ENCODE assay signal across 17 cellular contexts in the genomic region with DNA sequence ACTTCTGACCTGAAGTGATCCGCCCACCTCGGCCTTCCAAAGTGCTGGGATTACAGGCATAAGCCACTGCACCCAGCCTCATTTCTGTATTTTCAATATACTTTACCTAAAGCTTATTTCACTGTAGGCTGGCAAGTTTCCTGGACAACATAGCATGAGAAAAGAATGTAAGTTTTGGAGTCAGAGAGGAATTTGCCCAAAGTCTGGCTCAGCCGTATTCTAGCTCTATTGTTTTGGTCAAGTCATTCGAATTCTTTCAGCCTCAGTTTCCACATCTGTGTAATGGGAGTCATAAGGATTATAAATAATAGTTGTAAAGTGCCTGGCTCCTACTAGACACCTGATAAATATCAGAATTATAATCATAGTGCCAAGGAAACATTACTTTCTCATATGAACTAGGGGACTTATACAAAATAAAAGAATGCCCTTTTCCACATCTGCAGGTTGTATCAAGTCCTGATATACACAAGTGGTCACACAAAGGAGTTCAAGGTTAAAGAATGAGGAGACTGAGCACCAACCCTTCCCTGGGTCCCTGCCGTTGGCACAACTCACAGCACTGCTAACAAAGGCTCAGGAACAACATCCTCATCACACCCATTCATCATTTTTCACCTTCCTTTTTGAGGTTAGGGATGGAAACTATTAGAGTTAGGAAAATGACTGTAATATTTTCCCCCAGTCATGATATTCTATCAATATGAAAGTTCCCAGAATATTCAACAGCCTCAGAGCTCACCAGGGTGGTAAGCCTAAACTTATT. TPM values are rescaled to one million over a fixed set of nuclear protein-coding genes. Genes with fewer than 3 reads are reported as not detected.
DNase-seq lines count a peak whose midpoint lies in the region; ATAC-seq and TF ChIP-seq lines count a peak whose summit lies in the region.
"Had no signal": no experiment of that assay in that cellular context is flagged by ENCODE, and none has a peak within 500 bp of the region (broad histone marks: within the 10 kb centered on the region; RNA-seq: fewer than 3 reads in every experiment).

No MANE protein-coding gene starts in this region.

- peaks cover 5% of the 10 kb centered on the region for H3K27me3 Mint-ChIP-seq in nephron (ENCODE audit: low read depth)

- H3F3A ChIP-seq in SK-N-SH (replicated peaks; ENCODE audit: insufficient read depth): peaks cover 27% of the 10 kb centered on the region

- H2AFZ ChIP-seq in SK-N-SH (ENCODE audit: low read depth): peak overlapping the region; percentile 39

- 47% methylated on average over 5 of the region's 5 CpGs for WGBS in SK-N-SH (ENCODE audit: low lambda C conversion rate)

- peaks cover 37% of the 10 kb centered on the region for H3K4me1 Mint-ChIP-seq in nephron

- H3K9me3 ChIP-seq in AG04450 (ENCODE audit: control insufficient read depth, insufficient read depth, low read length): no peaks in the 10 kb centered on the region
- no peaks in the 10 kb centered on the region for H3K9me3 ChIP-seq in SK-N-SH
- H3K9me3 ChIP-seq: Peyer's patch, psoas muscle, tibial nerve had no signal

- no peak for TF ChIP-seq RAD21 in SK-N-SH (IDR thresholded peaks at IDR 0.05; ENCODE audit: low read length)

- H3K9me3 Mint-ChIP-seq in nephron: no peaks in the 10 kb centered on the region

- POLR2A ChIA-PET in AG04450 (lab: Yijun Ruan, JAX) (no interaction called here), SK-N-SH (lab: Yijun Ruan, JAX) (no interaction called here)

- no peak overlapping the region for H3K4me3 Mint-ChIP-seq in nephron

- DNase-seq in AG04450 (ENCODE audit: low read depth, low spot score) (no peak), SK-N-SH (no peak), dermis blood vessel endothelial cell (peak; percentile 83), NCI-H510A treated with DMSO at 0.1 percent for 48 hours (lab: John Stamatoyannopoulos, UW) (no peak), NOMO-1 treated with DMSO at 0.1 percent for 48 hours (lab: John Stamatoyannopoulos, UW; ENCODE audit: unreplicated experiment) (no peak), OCI-M2 (lab: John Stamatoyannopoulos, UW; ENCODE audit: unreplicated experiment) (no peak)
- DNase-seq: AML-193; central memory CD4-positive, alpha-beta T cell; head of caudate nucleus; kidney; NCI-H187; NCI-H524; Peyer's patch; psoas muscle had no signal

- TF ChIP-seq CTCF in AG04450 (IDR thresholded peaks at IDR 0.05; ENCODE audit: low read depth, low read length): no peak
- no peak for TF ChIP-seq CTCF in SK-N-SH (IDR thresholded peaks at IDR 0.05)
- TF ChIP-seq CTCF in nephron (IDR thresholded peaks at IDR 0.05; ENCODE audit: unreplicated experiment in 3 of 3): no peak

- H3K4me3 ChIP-seq in AG04450 (ENCODE audit: low read depth, low read length): no peak overlapping the region
- H3K4me3 ChIP-seq in SK-N-SH (ENCODE audit: low read depth in 2 of 2, low read length in 1 of 2): no peak overlapping the region
- H3K4me3 ChIP-seq: Peyer's patch, psoas muscle, tibial nerve had no signal

- no peaks in the 10 kb centered on the region for H3K9me2 ChIP-seq in SK-N-SH

- no peaks in the 10 kb centered on the region for H4K20me1 ChIP-seq in SK-N-SH (ENCODE audit: insufficient read depth)

- no peaks in the 10 kb centered on the region for H3K27me3 ChIP-seq in AG04450 (ENCODE audit: control insufficient read depth, insufficient read depth, low read length)
- H3K27me3 ChIP-seq in SK-N-SH (ENCODE audit: insufficient read depth): no peaks in the 10 kb centered on the region
- H3K27me3 ChIP-seq: Peyer's patch, tibial nerve had no signal

- H3K4me1 ChIP-seq in SK-N-SH (ENCODE audit: control insufficient read depth in 1 of 2, insufficient read depth in 2 of 2, low read depth in 1 of 2, low read length in 1 of 2): peaks cover 0 to 20% of the 10 kb centered on the region in 2 experiments; a peak in 2 of 4 replicates
- H3K4me1 ChIP-seq: Peyer's patch, psoas muscle had no signal

- no peaks in the 10 kb centered on the region for H3K36me3 ChIP-seq in SK-N-SH (replicated peaks in 1 of 2; ENCODE audit: control insufficient read depth in 1 of 2, insufficient read depth in 2 of 2, low read length in 1 of 2)
- H3K36me3 ChIP-seq: Peyer's patch, tibial nerve had no signal

- H3K79me2 ChIP-seq in SK-N-SH (ENCODE audit: insufficient read depth): no peaks in the 10 kb centered on the region

- H3K4me2 ChIP-seq in SK-N-SH: peak overlapping the region; percentile 45; the same call in 1 of the 2 replicates

- CTCF ChIA-PET in AG04450 (lab: Charles Lee): no interaction called here
- CTCF ChIA-PET in SK-N-SH (lab: Yijun Ruan, JAX): no interaction called here

- ATAC-seq in HG02610 (IDR thresholded peaks at IDR 0.05; ENCODE audit: unreplicated experiment): no peak
- ATAC-seq: psoas muscle had no signal

- no peaks in the 10 kb centered on the region for H3K36me3 Mint-ChIP-seq in nephron (ENCODE audit: low read depth)

- peak overlapping the region; percentile 55; the same call in 1 of the 2 replicates for H3K9ac ChIP-seq in SK-N-SH

- peak overlapping the region; percentile 65 for H3K27ac ChIP-seq in AG04450 (ENCODE audit: low read depth, low read length)
- peak overlapping the region; percentile 77 to 82; a peak in 3 of 4 replicates for H3K27ac ChIP-seq in SK-N-SH (ENCODE audit: low read depth in 2 of 2, low read length in 1 of 2)
- H3K27ac ChIP-seq: psoas muscle had no signal

- TF ChIP-seq EP300 in SK-N-SH (IDR thresholded peaks at IDR 0.05; ENCODE audit: borderline replicate concordance in 1 of 2, low read depth in 1 of 2, low read length in 1 of 2): no peak

- peak overlapping the region in 2 of 3 experiments; percentile 80 to 91 for H3K27ac Mint-ChIP-seq in nephron

TF ChIP-seq in SK-N-SH, 30 proteins besides CTCF, POLR2A, EP300 and RAD21:
- TF ChIP-seq NFIC (IDR thresholded peaks at IDR 0.05; ENCODE audit: borderline replicate concordance): no peak
- 0 out of 2 replicates have a peak, but pooled peaks have one; percentile 18 for TF ChIP-seq TEAD4 (IDR thresholded peaks at IDR 0.05; ENCODE audit: borderline replicate concordance, insufficient read depth)

RNA-seq across cellular contexts. Expression of a gene that starts 34.7 kb away (rescaled TPM):
- polyA plus RNA-seq in AG04450 (2011; rRNA removed): 162 and 211 TPM in 2 replicates
- 438 and 587 TPM in 2 replicates for polyA minus RNA-seq in AG04450 (2011; rRNA and poly(A)+ RNA removed)
- 53.2 and 59.5 TPM in 2 replicates for polyA plus RNA-seq in SK-N-SH (2012; rRNA removed)
- 59.7 and 67.7 TPM in 2 replicates for polyA plus RNA-seq in SK-N-SH (2012; cell fraction: cytosol; rRNA removed)
- polyA plus RNA-seq in SK-N-SH (2012; cell fraction: nucleus; rRNA removed): 61.9 and 72.1 TPM in 2 replicates
- total RNA-seq in dermis blood vessel endothelial cell: 204 and 257 TPM in 2 replicates
